ENCODE assay signal across 28 cellular contexts in genomic region chr2:223251656-223252229, GRCh38.
"Had no signal": no experiment of that assay in that cellular context is flagged by ENCODE, and none has a peak within 500 bp of the region (broad histone marks: within the 10 kb centered on the region; RNA-seq: fewer than 3 reads in every experiment).

No MANE protein-coding gene starts in this region.

- DNase-seq: hypothalamus; immature natural killer cell; kidney; left ventricle myocardium inferior; mesendoderm; naive B cell; natural killer cell; nephron progenitor cell; occipital lobe; ovary; spleen; stimulated activated CD4-positive, alpha-beta T cell treated with anti-CD3 and anti-CD28 coated beads, Interleukin-4, amount 100 ng/mL, for 24 hours; stimulated activated naive CD4-positive, alpha-beta T cell; tibial artery had no signal

- H3K27me3 Mint-ChIP-seq: naive B cell; progenitor cell of endocrine pancreas; stimulated activated naive CD8-positive, alpha-beta T cell treated with anti-CD3 and anti-CD28 coated beads, Interleukin-15, Interleukin-2, amounts not matched to agents 100 ng/mL and 50 ng/mL, for 24 hours had no signal

- H3K4me3 ChIP-seq: left ventricle myocardium inferior, lung, neural progenitor cell, ovary, right atrium auricular region, skin epidermis, spleen, suprapubic skin, thoracic aorta, tibial artery, vagina had no signal

- H3K27me3 ChIP-seq: neural progenitor cell, neutrophil, ovary, right atrium auricular region, spleen, suprapubic skin, tibial artery, vagina had no signal

- H3K36me3 ChIP-seq: left ventricle myocardium inferior, neural progenitor cell, neutrophil, ovary, right atrium auricular region, spleen, suprapubic skin, thoracic aorta, tibial artery, vagina had no signal

- H3K4me1 Mint-ChIP-seq: immature natural killer cell; mesothelial cell of epicardium; naive B cell; natural killer cell; neural progenitor cell; stimulated activated effector memory CD8-positive, alpha-beta T cell treated with anti-CD3 and anti-CD28 coated beads, Interleukin-12 subunit alpha, Interleukin-12 subunit beta, amount 100 ng/mL, for 72 hours had no signal

- H2AFZ ChIP-seq: neural progenitor cell had no signal

- H3K27ac ChIP-seq: left ventricle myocardium inferior, neural progenitor cell, neutrophil, ovary, right atrium auricular region, skin epidermis, spleen, suprapubic skin, thoracic aorta, tibial artery, vagina had no signal

- H3K4me1 ChIP-seq: left ventricle myocardium inferior, neural progenitor cell, right atrium auricular region, spleen, suprapubic skin, tibial artery, vagina had no signal

- H3K4me3 Mint-ChIP-seq: immature natural killer cell; mesothelial cell of epicardium; naive B cell; natural killer cell; nephron progenitor cell; neural progenitor cell; stimulated activated effector memory CD8-positive, alpha-beta T cell treated with anti-CD3 and anti-CD28 coated beads, Interleukin-12 subunit alpha, Interleukin-12 subunit beta, amount 100 ng/mL, for 72 hours; stimulated activated naive CD8-positive, alpha-beta T cell treated with anti-CD3 and anti-CD28 coated beads, Interleukin-15, Interleukin-2, amounts not matched to agents 100 ng/mL and 50 ng/mL, for 24 hours; type B pancreatic cell had no signal

- H3K36me3 Mint-ChIP-seq: natural killer cell; neural progenitor cell; stimulated activated effector memory CD8-positive, alpha-beta T cell treated with anti-CD3 and anti-CD28 coated beads, Interleukin-12 subunit alpha, Interleukin-12 subunit beta, amount 100 ng/mL, for 72 hours; type B pancreatic cell had no signal

- H3K9ac ChIP-seq: neural progenitor cell had no signal

- H3K27ac Mint-ChIP-seq: immature natural killer cell; mesothelial cell of epicardium; naive B cell; natural killer cell; nephron progenitor cell; neural progenitor cell; progenitor cell of endocrine pancreas; stimulated activated effector memory CD8-positive, alpha-beta T cell treated with anti-CD3 and anti-CD28 coated beads, Interleukin-12 subunit alpha, Interleukin-12 subunit beta, amount 100 ng/mL, for 72 hours; stimulated activated naive CD8-positive, alpha-beta T cell treated with anti-CD3 and anti-CD28 coated beads, Interleukin-15, Interleukin-2, amounts not matched to agents 100 ng/mL and 50 ng/mL, for 24 hours; type B pancreatic cell had no signal

- H3K4me2 ChIP-seq: neural progenitor cell had no signal

- H3K9me3 ChIP-seq: neutrophil, ovary, vagina had no signal

- ATAC-seq: natural killer cell; sciatic nerve; stimulated activated effector memory CD8-positive, alpha-beta T cell treated with anti-CD3 and anti-CD28 coated beads, Interleukin-12 subunit alpha, Interleukin-12 subunit beta, amount 100 ng/mL, for 72 hours had no signal
